In genomic region chr21:32610940-32611339, GRCh38 we compare ENCODE assay signal across 8 cellular contexts. TPM values are rescaled to one million over a fixed set of nuclear protein-coding genes. Genes with fewer than 3 reads are reported as not detected.
DNase-seq lines count a peak whose midpoint lies in the region; ATAC-seq and TF ChIP-seq lines count a peak whose summit lies in the region.
"Not testable (repeated sequence)": the region's sequence is repeated elsewhere in the genome, so short reads cannot be mapped to it uniquely, and the experiment has no call there.

No MANE protein-coding gene starts in this region.

- H3K4me1 ChIP-seq in BLaER1 treated with 17β-estradiol and CSF1 and Interleukin-3, amounts not matched to agents 10 nM and 100 nM = peaks cover 13 to 23% (median 19%) of the 10 kb centered on the region in 10 experiments
- not testable (repeated sequence) for H3K4me1 ChIP-seq in HUES6 (ENCODE audit: control insufficient read depth, insufficient read depth, low read length)
- H3K4me1 ChIP-seq in heart right ventricle (peaks cover 0 to 29% (median 18%) of the 10 kb centered on the region in 9 donors), stomach (peaks cover 8 to 27% (median 22%) of the 10 kb centered on the region in 4 donors)

- not testable (repeated sequence) for H3K27me3 Mint-ChIP-seq in activated T-helper 2 cell treated with anti-CD3 and anti-CD28 coated beads, Interferon-gamma antibody, Interleukin-2, Interleukin-4, amounts not matched to agents 10 μg/mL and 5 μg/mL and 100 μg/mL, durations not matched to agents 14 hours and 24 hours and 36 hours (ENCODE audit: low read depth)
- peaks cover 16% of the 10 kb centered on the region for H3K27me3 Mint-ChIP-seq in nephron progenitor cell (ENCODE audit: low read depth, poor library complexity)

- peak overlapping the region; percentile 51 for H3K4me3 Mint-ChIP-seq in activated T-helper 2 cell treated with anti-CD3 and anti-CD28 coated beads, Interferon-gamma antibody, Interleukin-2, Interleukin-4, amounts not matched to agents 10 μg/mL and 5 μg/mL and 100 μg/mL, durations not matched to agents 14 hours and 24 hours and 36 hours (ENCODE audit: low read depth)
- H3K4me3 Mint-ChIP-seq in nephron progenitor cell = peak overlapping the region; percentile 75

- H3K27ac ChIP-seq in BLaER1 treated with 17β-estradiol and CSF1 and Interleukin-3, amounts not matched to agents 10 nM and 100 nM = peak overlapping the region in 2 of 11 experiments; percentile 78 to 94; a peak in 4 of 22 replicates
- H3K27ac ChIP-seq in HUES6 (ENCODE audit: low read depth, low read length); SK-N-MC; coronary artery: not testable (repeated sequence)
- H3K27ac ChIP-seq in heart right ventricle (peak overlapping the region in 3 of 10 donors; percentile 92 to 95 (median 93)), stomach (peak overlapping the region in 3 of 5 donors; percentile 89 to 92 (median 90))

- peak overlapping the region; percentile 73 to 89 (median 85); a peak in 20 of 22 replicates for H3K9ac ChIP-seq in BLaER1 treated with 17β-estradiol and CSF1 and Interleukin-3, amounts not matched to agents 10 nM and 100 nM
- not testable (repeated sequence) for H3K9ac ChIP-seq in HUES6 (ENCODE audit: low read length); SK-N-MC (ENCODE audit: insufficient read length)

- H3K36me3 Mint-ChIP-seq in activated T-helper 2 cell treated with anti-CD3 and anti-CD28 coated beads, Interferon-gamma antibody, Interleukin-2, Interleukin-4, amounts not matched to agents 10 μg/mL and 5 μg/mL and 100 μg/mL, durations not matched to agents 14 hours and 24 hours and 36 hours (ENCODE audit: low read depth) = peaks cover 25% of the 10 kb centered on the region
- H3K36me3 Mint-ChIP-seq in nephron progenitor cell (ENCODE audit: low read depth) = peaks cover 26% of the 10 kb centered on the region

- not testable (repeated sequence) for TF ChIP-seq CTCF in coronary artery (IDR thresholded peaks at IDR 0.05); heart right ventricle (IDR thresholded peaks at IDR 0.05); nephron progenitor cell (IDR thresholded peaks at IDR 0.05); stomach (IDR thresholded peaks at IDR 0.05)

- H3K27me3 ChIP-seq in BLaER1 treated with 17β-estradiol and CSF1 and Interleukin-3, amounts not matched to agents 10 nM and 100 nM; HUES6 (ENCODE audit: control insufficient read depth, insufficient read depth, low read length); heart right ventricle; stomach: not testable (repeated sequence)

- intact Hi-C loops in activated T-helper 2 cell treated with anti-CD3 and anti-CD28 coated beads, Interferon-gamma antibody, Interleukin-2, Interleukin-4, amounts not matched to agents 10 μg/mL and 5 μg/mL and 100 μg/mL, durations not matched to agents 14 hours and 24 hours and 36 hours (cut with micrococcal nuclease) = loop anchor here (5.0 kb wide), 3 partner anchors 116 to 879 kb away; partner anchors contain the start of genes SCAF4, SYNJ1 and URB1
- intact Hi-C loops in heart right ventricle (cut with DNase I) = loop anchor here in 1 of 10 donors (5.0 kb wide), 1 partner anchor 49 kb away; no protein-coding TSS in a partner anchor
- intact Hi-C loops in stomach (cut with DNase I; ENCODE audit: low total_unique reads) = not testable (repeated sequence)

- H3K4me3 ChIP-seq in BLaER1 treated with 17β-estradiol and CSF1 and Interleukin-3, amounts not matched to agents 10 nM and 100 nM = peak overlapping the region; percentile 81 to 99 (median 90)
- H3K4me3 ChIP-seq in HUES6 (ENCODE audit: low read depth, low read length) (peak overlapping the region; percentile 45), SK-N-MC (peak overlapping the region; percentile 61), coronary artery (peak overlapping the region; percentile 95), heart right ventricle (peak overlapping the region; percentile 68 to 99 (median 88)), stomach (peak overlapping the region; percentile 59 to 97 (median 94))

- peaks cover 0 to 29% (median 3%) of the 10 kb centered on the region in 11 experiments; a peak in 9 of 22 replicates for H4K20me1 ChIP-seq in BLaER1 treated with 17β-estradiol and CSF1 and Interleukin-3, amounts not matched to agents 10 nM and 100 nM

- H3K36me3 ChIP-seq in BLaER1 treated with 17β-estradiol and CSF1 and Interleukin-3, amounts not matched to agents 10 nM and 100 nM = peaks cover 31 to 45% (median 42%) of the 10 kb centered on the region in 11 experiments
- H3K36me3 ChIP-seq in HUES6 (ENCODE audit: control insufficient read depth, insufficient read depth, low read length) (peaks cover 31% of the 10 kb centered on the region), SK-N-MC (ENCODE audit: insufficient read depth, low read length) (peaks cover 26% of the 10 kb centered on the region; the same call in 1 of the 2 replicates), heart right ventricle (peaks cover 0 to 45% (median 16%) of the 10 kb centered on the region in 9 donors), stomach (peaks cover 11 to 38% (median 37%) of the 10 kb centered on the region in 4 donors)

- not testable (repeated sequence) for DNase-seq in SK-N-MC (ENCODE audit: low read depth, low spot score); activated T-helper 2 cell treated with anti-CD3 and anti-CD28 coated beads, Interferon-gamma antibody, Interleukin-2, Interleukin-4, amounts not matched to agents 10 μg/mL and 5 μg/mL and 100 μg/mL, durations not matched to agents 14 hours and 24 hours and 36 hours (ENCODE audit: low spot score); coronary artery (ENCODE audit: low spot score); heart right ventricle; nephron progenitor cell; stomach

- peak overlapping the region; percentile 79 to 99 (median 93) for H3K4me2 ChIP-seq in BLaER1 treated with 17β-estradiol and CSF1 and Interleukin-3, amounts not matched to agents 10 nM and 100 nM

- TF ChIP-seq POLR2A in stomach (IDR thresholded peaks at IDR 0.05) = not testable (repeated sequence)

- H3K9me3 Mint-ChIP-seq in activated T-helper 2 cell treated with anti-CD3 and anti-CD28 coated beads, Interferon-gamma antibody, Interleukin-2, Interleukin-4, amounts not matched to agents 10 μg/mL and 5 μg/mL and 100 μg/mL, durations not matched to agents 14 hours and 24 hours and 36 hours; nephron progenitor cell: not testable (repeated sequence)

- not testable (repeated sequence) for H3K4me1 Mint-ChIP-seq in activated T-helper 2 cell treated with anti-CD3 and anti-CD28 coated beads, Interferon-gamma antibody, Interleukin-2, Interleukin-4, amounts not matched to agents 10 μg/mL and 5 μg/mL and 100 μg/mL, durations not matched to agents 14 hours and 24 hours and 36 hours (ENCODE audit: low read depth); nephron progenitor cell

- H3K27ac Mint-ChIP-seq in activated T-helper 2 cell treated with anti-CD3 and anti-CD28 coated beads, Interferon-gamma antibody, Interleukin-2, Interleukin-4, amounts not matched to agents 10 μg/mL and 5 μg/mL and 100 μg/mL, durations not matched to agents 14 hours and 24 hours and 36 hours; nephron progenitor cell: not testable (repeated sequence)

- not testable (repeated sequence) for TF ChIP-seq EP300 in stomach (IDR thresholded peaks at IDR 0.05)

- H3K9me3 ChIP-seq in BLaER1 treated with 17β-estradiol and CSF1 and Interleukin-3, amounts not matched to agents 10 nM and 100 nM (replicated peaks in 1 of 11); HUES6 (ENCODE audit: control insufficient read depth, insufficient read depth, low read depth, low read length); SK-N-MC (ENCODE audit: low read depth, low read length); heart right ventricle; stomach: not testable (repeated sequence)

- WGBS in heart right ventricle, 2 donors = 79 to 81% methylated on average over 17 of the region's 17 CpGs
- WGBS in stomach, 5 donors = 60 to 70% (median 62%) methylated on average over 17 of the region's 17 CpGs

- not testable (repeated sequence) for ATAC-seq in heart right ventricle

RNA-seq across cellular contexts. Expression of gene CFAP298, which starts 1.2 kb away (rescaled TPM):
- total RNA-seq in activated T-helper 2 cell treated with anti-CD3 and anti-CD28 coated beads, Interferon-gamma antibody, Interleukin-2, Interleukin-4, amounts not matched to agents 10 μg/mL and 5 μg/mL and 100 μg/mL, durations not matched to agents 14 hours and 24 hours and 36 hours = 44.5 and 48.6 TPM in 2 replicates
- total RNA-seq in heart right ventricle = 10 to 100 TPM; 15.8 to 23.7 (median 21.6) TPM
- 10 to 100 TPM; 30.6 to 40.6 TPM for polyA plus RNA-seq in heart right ventricle
- total RNA-seq in stomach = 10 to 100 TPM in 3 of 5 donors, 1 to 10 TPM in 1, under 1 TPM in 1; 0.87 to 61.8 (median 16.7) TPM
- 10 to 100 TPM; 39.8 to 41.1 (median 40.0) TPM for polyA plus RNA-seq in stomach

RNA-seq across cellular contexts. Expression of gene TCP10L, which starts 25.6 kb away (rescaled TPM):
- total RNA-seq in activated T-helper 2 cell treated with anti-CD3 and anti-CD28 coated beads, Interferon-gamma antibody, Interleukin-2, Interleukin-4, amounts not matched to agents 10 μg/mL and 5 μg/mL and 100 μg/mL, durations not matched to agents 14 hours and 24 hours and 36 hours = 1.1 and 1.3 TPM in 2 replicates
- total RNA-seq in heart right ventricle = 1 to 10 TPM; 1.4 to 3.8 (median 2.0) TPM
- polyA plus RNA-seq in heart right ventricle = 1 to 10 TPM; 2.4 to 2.5 TPM
- under 1 TPM in 1 of 5 donors, not detected in 4; 0.73 TPM for total RNA-seq in stomach
- polyA plus RNA-seq in stomach = 1 to 10 TPM in 1 of 3 donors, not detected in 2; 1.3 TPM

Comparison
In these comparisons a context has a peak if more than half of its experiments do, and no peak if none do; other contexts are left out.
1. H3K4me3 ChIP-seq: peak in every context shown above with its lines; median percentile 95 in coronary artery; 94 in stomach; 90 in BLaER1 treated with 17β-estradiol and CSF1 and Interleukin-3, amounts not matched to agents 10 nM and 100 nM; 88 in heart right ventricle; 61 in SK-N-MC; 45 in HUES6.